In the genomic region with DNA sequence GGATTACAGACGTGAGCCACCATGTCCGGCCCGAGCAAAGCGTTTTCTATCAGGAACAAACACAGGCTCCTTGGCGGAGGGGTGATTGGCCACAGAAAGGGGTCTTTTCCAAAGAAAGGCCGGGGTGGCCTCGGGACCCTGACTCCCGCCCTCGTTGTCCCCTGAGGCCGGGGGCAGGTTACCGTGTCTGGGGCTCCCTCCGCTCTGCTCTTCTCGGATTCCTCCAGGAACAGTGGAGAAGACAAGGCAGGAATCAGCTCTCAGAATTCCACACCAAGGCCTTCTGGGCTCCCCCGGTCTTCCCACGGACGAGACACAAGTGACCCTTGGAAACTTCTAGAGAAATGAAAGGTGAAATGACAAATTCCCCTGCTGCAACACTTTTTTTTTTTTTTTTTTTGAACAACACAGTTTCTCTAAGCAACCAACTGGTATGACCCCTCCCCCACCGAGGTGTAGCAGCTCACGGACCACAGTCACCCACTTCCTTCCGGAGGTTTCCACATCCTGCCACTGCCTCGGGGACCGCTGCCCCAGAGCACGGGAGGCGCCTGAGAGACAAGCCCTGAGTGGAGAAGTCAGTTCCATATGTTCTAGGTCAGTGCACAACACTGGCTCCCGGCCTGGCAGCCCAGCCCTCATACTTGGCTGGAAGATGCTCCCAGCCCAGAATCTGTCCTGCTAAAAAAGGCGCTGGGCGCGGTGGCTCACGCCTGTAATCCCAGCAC, we compare ENCODE assay signal across 8 cellular contexts. TPM values are rescaled to one million over a fixed set of nuclear protein-coding genes. Genes with fewer than 3 reads are reported as not detected.
A peak's percentile ranks its signal among the peaks of the same experiment; 100 is the strongest.
DNase-seq lines count a peak whose midpoint lies in the region; ATAC-seq and TF ChIP-seq lines count a peak whose summit lies in the region.

No MANE protein-coding gene starts in this region.

- ATAC-seq in GM19324 (IDR thresholded peaks at IDR 0.05; ENCODE audit: low FRiP score, unreplicated experiment), result peak; percentile 54
- ATAC-seq in GM18858 (IDR thresholded peaks at IDR 0.05; ENCODE audit: unreplicated experiment), result no peak

- peak overlapping the region; percentile 62 for H3K4me2 ChIP-seq in Karpas-422 (ENCODE audit: low read depth, low read length, poor library complexity, severe bottlenecking)

- H3K9me3 ChIP-seq in Karpas-422 (ENCODE audit: low read length), result no peaks in the 10 kb centered on the region
- no peaks in the 10 kb centered on the region for H3K9me3 ChIP-seq in endodermal cell (ENCODE audit: control insufficient read depth, low read length)

- H3K27ac ChIP-seq in Karpas-422 (ENCODE audit: low read length), result peak overlapping the region; percentile 99
- no peak overlapping the region for H3K27ac ChIP-seq in endodermal cell (ENCODE audit: low read depth, low read length)

- peak overlapping the region; percentile 42; the same call in 1 of the 2 replicates for H3K4me3 ChIP-seq in Karpas-422 (ENCODE audit: low read length)
- no peak overlapping the region for H3K4me3 ChIP-seq in endodermal cell (ENCODE audit: low read length)
- no peak overlapping the region for H3K4me3 ChIP-seq in H7 (ENCODE audit: insufficient read depth, low read depth, low read length)

- H3K36me3 ChIP-seq in Karpas-422 (ENCODE audit: insufficient read depth, low read length) (peaks cover 24% of the 10 kb centered on the region), endodermal cell (ENCODE audit: control insufficient read depth, insufficient read depth, low read length) (peaks cover 19% of the 10 kb centered on the region), H7 (replicated peaks; ENCODE audit: control insufficient read depth, insufficient read depth, low read length) (no peaks in the 10 kb centered on the region)

- H3K4me3 Mint-ChIP-seq in activated CD4-positive, alpha-beta memory T cell treated with anti-CD3 and anti-CD28 coated beads, Interleukin-2, amount 10 ng/mL, durations not matched to agents 7 days and 5 days, result peak overlapping the region; percentile 95
- no peak overlapping the region for H3K4me3 Mint-ChIP-seq in endodermal cell

- no peaks in the 10 kb centered on the region for H3K9me2 ChIP-seq in Karpas-422 (replicated peaks; ENCODE audit: insufficient read depth, low read length)

- TF ChIP-seq CTCF in endodermal cell (conservative IDR thresholded peaks at IDR 0.05), result no peak

- H3K27me3 ChIP-seq in Karpas-422 (ENCODE audit: low read length) (no peaks in the 10 kb centered on the region), endodermal cell (ENCODE audit: control insufficient read depth, insufficient read depth, low read length, poor library complexity, severe bottlenecking) (no peaks in the 10 kb centered on the region), H7 (ENCODE audit: control insufficient read depth, insufficient read depth, low read length) (no peaks in the 10 kb centered on the region)

- H3K27ac Mint-ChIP-seq in activated CD4-positive, alpha-beta memory T cell treated with anti-CD3 and anti-CD28 coated beads, Interleukin-2, amount 10 ng/mL, durations not matched to agents 7 days and 5 days, result peak overlapping the region; percentile 95
- peak overlapping the region; percentile 66 for H3K27ac Mint-ChIP-seq in endodermal cell

- no peaks in the 10 kb centered on the region for H3K27me3 Mint-ChIP-seq in activated CD4-positive, alpha-beta memory T cell treated with anti-CD3 and anti-CD28 coated beads, Interleukin-2, amount 10 ng/mL, durations not matched to agents 7 days and 5 days
- no peaks in the 10 kb centered on the region for H3K27me3 Mint-ChIP-seq in endodermal cell (ENCODE audit: insufficient read depth)

- WGBS in endodermal cell (ENCODE audit: insufficient coverage in 1 of 2, insufficient read length in 1 of 2), 2 experiments, result 96 to 98% methylated on average over 23 to 28 of the region's 28 CpGs

- H4K20me1 ChIP-seq in Karpas-422 (ENCODE audit: insufficient read depth, low read depth, low read length), result peaks cover 6% of the 10 kb centered on the region; the same call in 1 of the 2 replicates

- DNase-seq in Karpas-422 (peak; percentile 96), endodermal cell (no peak), posterior vena cava (ENCODE audit: low spot score) (peak; percentile 93), H7 (no peak), NCI-H128 (lab: John Stamatoyannopoulos, UW; ENCODE audit: unreplicated experiment) (no peak)
- DNase-seq in activated CD4-positive, alpha-beta memory T cell treated with anti-CD3 and anti-CD28 coated beads, Interleukin-2, amount 10 ng/mL, durations not matched to agents 7 days and 5 days, result peak; percentile 97

- intact Hi-C loops in posterior vena cava (cut with DNase I), result no loop called here

- peaks cover 67% of the 10 kb centered on the region for H3K36me3 Mint-ChIP-seq in activated CD4-positive, alpha-beta memory T cell treated with anti-CD3 and anti-CD28 coated beads, Interleukin-2, amount 10 ng/mL, durations not matched to agents 7 days and 5 days (ENCODE audit: low read depth)
- H3K36me3 Mint-ChIP-seq in endodermal cell (ENCODE audit: low read depth), result peaks cover 18% of the 10 kb centered on the region

- H3K9ac ChIP-seq in Karpas-422 (ENCODE audit: low read length), result peak overlapping the region; percentile 79
- H3K9ac ChIP-seq in endodermal cell (ENCODE audit: extremely low read depth, low read length, poor library complexity, severe bottlenecking), result no peak overlapping the region

- H3K79me2 ChIP-seq in Karpas-422 (ENCODE audit: low read length), result peaks cover 52% of the 10 kb centered on the region

- H3K4me1 Mint-ChIP-seq in activated CD4-positive, alpha-beta memory T cell treated with anti-CD3 and anti-CD28 coated beads, Interleukin-2, amount 10 ng/mL, durations not matched to agents 7 days and 5 days, result peaks cover 64% of the 10 kb centered on the region
- no peaks in the 10 kb centered on the region for H3K4me1 Mint-ChIP-seq in endodermal cell

- CTCF ChIA-PET in activated CD4-positive, alpha-beta memory T cell treated with anti-CD3 and anti-CD28 coated beads, Interleukin-2, amount 10 ng/mL, durations not matched to agents 7 days and 5 days (lab: Charles Lee), result interaction anchor here (1.4 to 6.1 kb wide), 2 partner anchors 9 to 65 kb away, joined by 9 to 54 read pairs; a partner anchor contains a TSS

- H2AFZ ChIP-seq in Karpas-422 (ENCODE audit: low read length), result no peak overlapping the region

- H3K4me1 ChIP-seq in Karpas-422 (ENCODE audit: low read length), result peaks cover 81% of the 10 kb centered on the region
- H3K4me1 ChIP-seq in endodermal cell (ENCODE audit: control insufficient read depth, insufficient read depth, low read length), result no peaks in the 10 kb centered on the region

- POLR2A ChIA-PET in activated CD4-positive, alpha-beta memory T cell treated with anti-CD3 and anti-CD28 coated beads, Interleukin-2, amount 10 ng/mL, durations not matched to agents 7 days and 5 days (lab: Charles Lee), result interaction anchor here (0.8 to 6.9 kb wide), 8 partner anchors 9 to 188 kb away, joined by 3 to 118 read pairs (median 4); a partner anchor contains a TSS

- no peaks in the 10 kb centered on the region for H3K9me3 Mint-ChIP-seq in activated CD4-positive, alpha-beta memory T cell treated with anti-CD3 and anti-CD28 coated beads, Interleukin-2, amount 10 ng/mL, durations not matched to agents 7 days and 5 days
- H3K9me3 Mint-ChIP-seq in endodermal cell, result no peaks in the 10 kb centered on the region

RNA-seq across cellular contexts. Expression of a gene that starts 11.0 kb away (rescaled TPM):
- 153 and 219 TPM in 2 replicates for total RNA-seq in Karpas-422 (2014; rRNA removed; shearing (Covaris generic); ENCODE audit: low replicate concordance)
- 100 to 1,000 TPM; 242 to 251 TPM for total RNA-seq in activated CD4-positive, alpha-beta memory T cell treated with anti-CD3 and anti-CD28 coated beads, Interleukin-2, amount 10 ng/mL, durations not matched to agents 7 days and 5 days
- total RNA-seq in endodermal cell, result 10 to 100 TPM; 20.9 to 21.8 TPM
- 16.9 TPM for polyA plus RNA-seq in endodermal cell (2013, experiment 1 of 2)
- polyA plus RNA-seq in endodermal cell (2013, experiment 2 of 2), result 15.9 TPM
- total RNA-seq in posterior vena cava, result 10 to 100 TPM; 55.8 to 57.1 TPM
- 7.7 and 8.9 TPM in 2 replicates for total RNA-seq in H7 (2014; rRNA removed; shearing (Covaris generic))

RNA-seq across cellular contexts. Expression of a gene that starts 11.6 kb away (rescaled TPM):
- total RNA-seq in Karpas-422 (2014; rRNA removed; shearing (Covaris generic); ENCODE audit: low replicate concordance), result 285 and 487 TPM in 2 replicates
- 10 to 100 TPM; 10.3 to 10.5 TPM for total RNA-seq in activated CD4-positive, alpha-beta memory T cell treated with anti-CD3 and anti-CD28 coated beads, Interleukin-2, amount 10 ng/mL, durations not matched to agents 7 days and 5 days
- total RNA-seq in endodermal cell (1 to 10 TPM; 4.3 to 5.4 TPM), posterior vena cava (1 to 10 TPM in 1 of 2 donors, under 1 TPM in 1; 0.90 to 2.4 TPM)
- polyA plus RNA-seq in endodermal cell (2013, experiment 1 of 2), result 4.3 TPM
- 4.6 TPM for polyA plus RNA-seq in endodermal cell (2013, experiment 2 of 2)
- total RNA-seq in H7 (2014; rRNA removed; shearing (Covaris generic)), result 0.80 and 0.81 TPM in 2 replicates

RNA-seq across cellular contexts. Expression of a gene that starts 34.1 kb away (rescaled TPM):
- total RNA-seq in Karpas-422 (2014; rRNA removed; shearing (Covaris generic); ENCODE audit: low replicate concordance), result 526 and 862 TPM in 2 replicates
- 100 to 1,000 TPM; 239 to 253 TPM for total RNA-seq in activated CD4-positive, alpha-beta memory T cell treated with anti-CD3 and anti-CD28 coated beads, Interleukin-2, amount 10 ng/mL, durations not matched to agents 7 days and 5 days
- total RNA-seq in endodermal cell (100 to 1,000 TPM; 120 to 123 TPM), posterior vena cava (100 to 1,000 TPM in 1 of 2 donors, 10 to 100 TPM in 1; 99.6 to 126 TPM)
- polyA plus RNA-seq in endodermal cell (2013, experiment 1 of 2), result 63.1 TPM
- 58.0 TPM for polyA plus RNA-seq in endodermal cell (2013, experiment 2 of 2)
- 130 and 135 TPM in 2 replicates for total RNA-seq in H7 (2014; rRNA removed; shearing (Covaris generic))

Comparison
In these comparisons a context has a peak if more than half of its experiments do, and no peak if none do; other contexts are left out.
1. DNase-seq: peak in Karpas-422 (single experiment), activated CD4-positive, alpha-beta memory T cell treated with anti-CD3 and anti-CD28 coated beads, Interleukin-2, amount 10 ng/mL, durations not matched to agents 7 days and 5 days (single experiment) and posterior vena cava (single experiment); none in endodermal cell (single experiment), H7 (single experiment) and NCI-H128 (single experiment).
2. RNA of a gene that starts 11.6 kb away (total RNA-seq): 285 to 487 TPM in Karpas-422; 10.3 to 10.5 TPM in activated CD4-positive, alpha-beta memory T cell treated with anti-CD3 and anti-CD28 coated beads, Interleukin-2, amount 10 ng/mL, durations not matched to agents 7 days and 5 days, 4.3 to 5.4 TPM in endodermal cell, 0.90 to 2.4 TPM in posterior vena cava and 0.80 to 0.81 TPM in H7; every median in the first group is over 10 times any median in the second.